ENCODE assay signal across 12 cellular contexts in the genomic region with DNA sequence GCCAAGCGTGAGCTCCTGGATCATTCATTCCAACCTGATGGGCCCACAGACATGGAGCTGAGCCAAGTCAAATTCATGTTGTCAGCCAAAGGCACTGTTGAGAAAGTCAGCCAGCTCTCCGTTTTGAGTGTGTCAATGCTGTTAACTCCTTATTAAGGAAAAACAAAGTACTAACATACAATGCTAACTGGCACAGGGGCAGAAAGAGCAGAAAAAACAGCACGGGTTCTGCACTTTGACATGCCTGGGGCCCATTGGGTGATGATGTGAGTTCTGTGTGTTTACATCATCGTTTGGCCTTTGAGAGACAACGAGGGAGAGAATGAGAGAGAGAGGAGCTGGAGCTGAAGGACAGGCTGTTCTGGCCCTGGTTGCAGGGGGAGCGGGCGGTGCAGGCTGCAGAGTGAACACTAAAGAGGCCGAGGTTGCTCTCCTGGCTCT.
DNase-seq lines count a peak whose midpoint lies in the region; ATAC-seq and TF ChIP-seq lines count a peak whose summit lies in the region.
"Had no signal": no experiment of that assay in that cellular context is flagged by ENCODE, and none has a peak within 500 bp of the region (broad histone marks: within the 10 kb centered on the region; RNA-seq: fewer than 3 reads in every experiment).

No MANE protein-coding gene starts in this region.

- H3K36me3 ChIP-seq in MG63, result no peaks in the 10 kb centered on the region
- H3K36me3 ChIP-seq in ascending aorta, result peaks cover 2 to 3% of the 10 kb centered on the region in 2 donors
- H3K36me3 ChIP-seq in heart right ventricle, result no peaks in the 10 kb centered on the region

- H3K4me3 ChIP-seq in MG63 (no peak overlapping the region), ascending aorta (no peak overlapping the region), heart right ventricle (no peak overlapping the region)

- peak; percentile 56 to 97 (median 84) for ATAC-seq in heart right ventricle
- peak; percentile 87 for ATAC-seq in sciatic nerve
- no peak for ATAC-seq in HG02938 (IDR thresholded peaks at IDR 0.05; ENCODE audit: unreplicated experiment)
- ATAC-seq: activated CD4-positive, CD25-positive, alpha-beta regulatory T cell treated with anti-CD3 and anti-CD28 coated beads, Interleukin-2, amount 50 U/mL, for 24 hours had no signal

- no peak for TF ChIP-seq CTCF in ascending aorta (IDR thresholded peaks at IDR 0.05)
- TF ChIP-seq CTCF in heart right ventricle (IDR thresholded peaks at IDR 0.05), result no peak

- WGBS in heart right ventricle, 2 donors, result 16 to 26% methylated on average over 8 of the region's 8 CpGs

- no peaks in the 10 kb centered on the region; the same call in 1 of the 2 replicates for H3K27me3 ChIP-seq in MG63
- H3K27me3 ChIP-seq in ascending aorta, result no peaks in the 10 kb centered on the region
- H3K27me3 ChIP-seq in heart right ventricle, result no peaks in the 10 kb centered on the region

- peak; percentile 61 for DNase-seq in MG63
- peak in 1 of 2 donors; percentile 83 for DNase-seq in ascending aorta (ENCODE audit: low spot score in 2 of 2)
- peak; percentile 28 to 50 for DNase-seq in heart right ventricle
- no peak for DNase-seq in sciatic nerve (ENCODE audit: low spot score)
- no peak for DNase-seq in DMS 273 (lab: John Stamatoyannopoulos, UW; ENCODE audit: unreplicated experiment)
- DNase-seq in HK-2 (ENCODE audit: unreplicated experiment), result no peak
- DNase-seq in activated CD4-positive, alpha-beta T cell treated with anti-CD3 and anti-CD28 coated beads, Interleukin-2, amount 50 U/mL, for 1 hour, result no peak
- DNase-seq: DND-41, endodermal cell, NCI-H2171 treated with DMSO at 0.1 percent for 48 hours had no signal

- H3K9me3 ChIP-seq in MG63 (no peaks in the 10 kb centered on the region), ascending aorta (no peaks in the 10 kb centered on the region), heart right ventricle (no peaks in the 10 kb centered on the region)

- intact Hi-C loops in ascending aorta (cut with DNase I) (loop anchor here (5.0 to 10.0 kb wide), 3 partner anchors 50 to 358 kb away; no protein-coding TSS in a partner anchor), heart right ventricle (cut with DNase I) (loop anchor here in 1 of 10 donors (2.0 kb wide), 1 partner anchor 28 kb away; no protein-coding TSS in a partner anchor), sciatic nerve (cut with DNase I) (no loop called here)

- H3K27ac ChIP-seq in ascending aorta (peak overlapping the region; percentile 90 to 95), heart right ventricle (peak overlapping the region in 9 of 10 donors; percentile 34 to 68 (median 60))

- H3K4me1 ChIP-seq in ascending aorta, result peaks cover 14 to 32% of the 10 kb centered on the region in 2 donors
- H3K4me1 ChIP-seq in heart right ventricle, result peaks cover 5 to 29% (median 23%) of the 10 kb centered on the region in 9 donors

Comparison
In these comparisons a context has a peak if more than half of its experiments do, and no peak if none do; other contexts are left out.
1. DNase-seq: peak in MG63 (single experiment) and heart right ventricle (2 of 2); none in sciatic nerve (single experiment), DMS 273 (single experiment), HK-2 (single experiment) and activated CD4-positive, alpha-beta T cell treated with anti-CD3 and anti-CD28 coated beads, Interleukin-2, amount 50 U/mL, for 1 hour (single experiment).